Comparison of ENCODE assay signal across 1 cellular context in the genomic region with DNA sequence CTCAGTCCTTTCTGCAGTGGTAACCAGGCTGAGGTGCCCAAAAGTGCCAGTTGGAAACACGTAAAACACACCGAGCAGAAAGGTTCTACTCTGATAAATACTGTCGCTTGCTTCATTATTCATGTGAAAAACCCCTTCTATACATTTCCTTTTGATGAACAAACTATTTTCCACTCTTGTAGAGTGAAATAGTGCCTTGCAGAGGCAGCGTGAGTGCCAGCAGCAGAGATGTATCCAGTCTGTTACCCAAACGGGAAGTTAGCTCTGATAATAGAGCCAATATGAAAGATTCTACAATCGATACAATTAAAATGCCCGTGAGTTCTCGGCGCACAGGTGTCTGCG.
TF ChIP-seq lines count a peak whose summit lies in the region.

No MANE protein-coding gene starts in this region.

TF ChIP-seq in liver, 16 proteins besides CTCF, POLR2A, EP300 and RAD21 (continued from another document):
- TF ChIP-seq, protein P1, sequence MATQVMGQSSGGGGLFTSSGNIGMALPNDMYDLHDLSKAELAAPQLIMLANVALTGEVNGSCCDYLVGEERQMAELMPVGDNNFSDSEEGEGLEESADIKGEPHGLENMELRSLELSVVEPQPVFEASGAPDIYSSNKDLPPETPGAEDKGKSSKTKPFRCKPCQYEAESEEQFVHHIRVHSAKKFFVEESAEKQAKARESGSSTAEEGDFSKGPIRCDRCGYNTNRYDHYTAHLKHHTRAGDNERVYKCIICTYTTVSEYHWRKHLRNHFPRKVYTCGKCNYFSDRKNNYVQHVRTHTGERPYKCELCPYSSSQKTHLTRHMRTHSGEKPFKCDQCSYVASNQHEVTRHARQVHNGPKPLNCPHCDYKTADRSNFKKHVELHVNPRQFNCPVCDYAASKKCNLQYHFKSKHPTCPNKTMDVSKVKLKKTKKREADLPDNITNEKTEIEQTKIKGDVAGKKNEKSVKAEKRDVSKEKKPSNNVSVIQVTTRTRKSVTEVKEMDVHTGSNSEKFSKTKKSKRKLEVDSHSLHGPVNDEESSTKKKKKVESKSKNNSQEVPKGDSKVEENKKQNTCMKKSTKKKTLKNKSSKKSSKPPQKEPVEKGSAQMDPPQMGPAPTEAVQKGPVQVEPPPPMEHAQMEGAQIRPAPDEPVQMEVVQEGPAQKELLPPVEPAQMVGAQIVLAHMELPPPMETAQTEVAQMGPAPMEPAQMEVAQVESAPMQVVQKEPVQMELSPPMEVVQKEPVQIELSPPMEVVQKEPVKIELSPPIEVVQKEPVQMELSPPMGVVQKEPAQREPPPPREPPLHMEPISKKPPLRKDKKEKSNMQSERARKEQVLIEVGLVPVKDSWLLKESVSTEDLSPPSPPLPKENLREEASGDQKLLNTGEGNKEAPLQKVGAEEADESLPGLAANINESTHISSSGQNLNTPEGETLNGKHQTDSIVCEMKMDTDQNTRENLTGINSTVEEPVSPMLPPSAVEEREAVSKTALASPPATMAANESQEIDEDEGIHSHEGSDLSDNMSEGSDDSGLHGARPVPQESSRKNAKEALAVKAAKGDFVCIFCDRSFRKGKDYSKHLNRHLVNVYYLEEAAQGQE (IDR thresholded peaks at IDR 0.05) = no peak
- TF ChIP-seq, protein P2, sequence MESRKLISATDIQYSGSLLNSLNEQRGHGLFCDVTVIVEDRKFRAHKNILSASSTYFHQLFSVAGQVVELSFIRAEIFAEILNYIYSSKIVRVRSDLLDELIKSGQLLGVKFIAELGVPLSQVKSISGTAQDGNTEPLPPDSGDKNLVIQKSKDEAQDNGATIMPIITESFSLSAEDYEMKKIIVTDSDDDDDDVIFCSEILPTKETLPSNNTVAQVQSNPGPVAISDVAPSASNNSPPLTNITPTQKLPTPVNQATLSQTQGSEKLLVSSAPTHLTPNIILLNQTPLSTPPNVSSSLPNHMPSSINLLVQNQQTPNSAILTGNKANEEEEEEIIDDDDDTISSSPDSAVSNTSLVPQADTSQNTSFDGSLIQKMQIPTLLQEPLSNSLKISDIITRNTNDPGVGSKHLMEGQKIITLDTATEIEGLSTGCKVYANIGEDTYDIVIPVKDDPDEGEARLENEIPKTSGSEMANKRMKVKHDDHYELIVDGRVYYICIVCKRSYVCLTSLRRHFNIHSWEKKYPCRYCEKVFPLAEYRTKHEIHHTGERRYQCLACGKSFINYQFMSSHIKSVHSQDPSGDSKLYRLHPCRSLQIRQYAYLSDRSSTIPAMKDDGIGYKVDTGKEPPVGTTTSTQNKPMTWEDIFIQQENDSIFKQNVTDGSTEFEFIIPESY (IDR thresholded peaks at IDR 0.05) = no peak
